Comparison of ENCODE assay signal across 8 cellular contexts in genomic region chr1:227762231-227762911, GRCh38. TPM values are rescaled to one million over a fixed set of nuclear protein-coding genes. Genes with fewer than 3 reads are reported as not detected.
DNase-seq lines count a peak whose midpoint lies in the region; ATAC-seq and TF ChIP-seq lines count a peak whose summit lies in the region.

No MANE protein-coding gene starts in this region.

- DNase-seq in DMS153 (lab: John Stamatoyannopoulos, UW) = peak; percentile 95
- DNase-seq in OCI-LY7 (ENCODE audit: low spot score) = peak; percentile 67
- DNase-seq in activated CD8-positive, alpha-beta memory T cell treated with anti-CD3 and anti-CD28 coated beads, Interleukin-2, amount 50 U/mL, for 48 hours = peak; percentile 89
- DNase-seq in epidermal melanocyte (ENCODE audit: insufficient read length, low spot score) = peak; percentile 95
- peak; percentile 87 for DNase-seq in mucosa of gallbladder (ENCODE audit: low spot score)
- peak; percentile 62 to 68 for DNase-seq in stimulated activated CD8-positive, alpha-beta memory T cell treated with anti-CD3 and anti-CD28 coated beads, Interleukin-4, amount 100 ng/mL, for 4 hours (ENCODE audit: low read depth in 2 of 2, low spot score in 1 of 2)

- H3K9me3 ChIP-seq in OCI-LY7 (ENCODE audit: low read length) = no peaks in the 10 kb centered on the region

- POLR2A ChIA-PET in OCI-LY7 (lab: Charles Lee) = no interaction called here

- no peak overlapping the region for H3K4me2 ChIP-seq in OCI-LY7 (ENCODE audit: low read length)

- TF ChIP-seq EP300 in Ishikawa (IDR thresholded peaks at IDR 0.05; ENCODE audit: borderline replicate concordance) = no peak; the same call in 1 of the 2 replicates

- peak; percentile 87 for TF ChIP-seq CTCF in OCI-LY7 (conservative IDR thresholded peaks at IDR 0.05; ENCODE audit: low read length)

- H3K4me1 ChIP-seq in OCI-LY7 (ENCODE audit: insufficient read depth, low read length, poor library complexity, severe bottlenecking) = peaks cover 4% of the 10 kb centered on the region

- intact Hi-C loops in OCI-LY7 (cut with micrococcal nuclease; ENCODE audit: unreplicated experiment) = loop anchor here (1.0 kb wide), 2 partner anchors 192 to 281 kb away; no protein-coding TSS in a partner anchor

- H3K79me2 ChIP-seq in OCI-LY7 (ENCODE audit: insufficient read depth, low read depth, low read length) = no peaks in the 10 kb centered on the region

- no peaks in the 10 kb centered on the region for H4K20me1 ChIP-seq in OCI-LY7 (ENCODE audit: insufficient read depth, low read length)

- H3K36me3 ChIP-seq in OCI-LY7 (ENCODE audit: insufficient read depth, low read length) = peaks cover 69% of the 10 kb centered on the region

- H3K4me3 ChIP-seq in OCI-LY7 (ENCODE audit: low read depth, low read length, poor library complexity, severe bottlenecking) = no peak overlapping the region

- CTCF ChIA-PET in OCI-LY7 (lab: Charles Lee; ENCODE audit: unreplicated experiment) = interaction anchor here (0.6 to 1.2 kb wide), 3 partner anchors 9 to 248 kb away, joined by 3 to 5 read pairs (median 3); no protein-coding TSS in a partner anchor

- peak; percentile 91 for TF ChIP-seq RAD21 in Ishikawa (IDR thresholded peaks at IDR 0.05; ENCODE audit: low read depth)

- no TSS peak for BruUV-seq in OCI-LY7 (replicated peaks; lab: Mats Ljungman, UMichigan)

- H3K27ac ChIP-seq in OCI-LY7 (ENCODE audit: low read depth, low read length, poor library complexity, severe bottlenecking) = no peak overlapping the region

- ATAC-seq in GM21717 (IDR thresholded peaks at IDR 0.05; ENCODE audit: unreplicated experiment) = peak; percentile 72

- H2AFZ ChIP-seq in OCI-LY7 (ENCODE audit: low read length) = no peak overlapping the region

- H3K9me2 ChIP-seq in OCI-LY7 (ENCODE audit: insufficient read depth, low read length) = no peaks in the 10 kb centered on the region

TF ChIP-seq in Ishikawa, 13 proteins besides CTCF, POLR2A, EP300 and RAD21:
- peak; percentile 85 for TF ChIP-seq NFIC (IDR thresholded peaks at IDR 0.05)
- no peak for TF ChIP-seq USF1 (IDR thresholded peaks at IDR 0.05)
- 0 out of 2 replicates have a peak, but pooled peaks have one; percentile 24 for TF ChIP-seq FOXM1 (IDR thresholded peaks at IDR 0.05; ENCODE audit: borderline replicate concordance, low read depth)
- TF ChIP-seq TAF1 (IDR thresholded peaks at IDR 0.05; ENCODE audit: low read depth) = no peak
- TF ChIP-seq TCF12 (IDR thresholded peaks at IDR 0.05; ENCODE audit: low read depth) = peak; percentile 78
- TF ChIP-seq MAX (IDR thresholded peaks at IDR 0.05) = peak; percentile 80
- no peak for TF ChIP-seq CREB1 (IDR thresholded peaks at IDR 0.05; ENCODE audit: low read depth)
- TF ChIP-seq EGR1 (IDR thresholded peaks at IDR 0.05) = peak; percentile 52; the same call in 1 of the 2 replicates
- TF ChIP-seq YY1 (IDR thresholded peaks at IDR 0.05; ENCODE audit: low read depth) = peak; percentile 61; the same call in 1 of the 2 replicates
- TF ChIP-seq CEBPB (IDR thresholded peaks at IDR 0.05) = no peak
- no peak for TF ChIP-seq ZBTB7A (IDR thresholded peaks at IDR 0.05; ENCODE audit: low read depth)
TF ChIP-seq in Ishikawa: peak in this region for 6.

RNA-seq across cellular contexts. Expression of gene SNAP47, which starts 27.1 kb away (rescaled TPM):
- 35.0 and 44.2 TPM in 2 replicates for total RNA-seq in OCI-LY7 (2014; rRNA removed; shearing (Covaris generic))
- total RNA-seq in OCI-LY7 (2022) (25.2 and 29.8 TPM in 2 replicates), mucosa of gallbladder (32.3 TPM)

RNA-seq across cellular contexts. Expression of gene JMJD4, which starts 27.3 kb away (rescaled TPM):
- total RNA-seq in OCI-LY7 (2014; rRNA removed; shearing (Covaris generic)) = 37.5 and 41.8 TPM in 2 replicates
- total RNA-seq in OCI-LY7 (2022) = 27.8 and 28.2 TPM in 2 replicates
- 14.1 TPM for total RNA-seq in mucosa of gallbladder

RNA-seq across cellular contexts. Expression of gene PRSS38, which starts 53.1 kb away (rescaled TPM):
- not detected in 2 replicates for total RNA-seq in OCI-LY7 (2014; rRNA removed; shearing (Covaris generic))
- total RNA-seq in OCI-LY7 (2022) (not detected in 2 replicates), mucosa of gallbladder (not detected)
